ENCODE assay signal across 8 cellular contexts in genomic region chr22:44684506-44685383, GRCh38. TPM values are rescaled to one million over a fixed set of nuclear protein-coding genes. Genes with fewer than 3 reads are reported as not detected.
DNase-seq lines count a peak whose midpoint lies in the region; ATAC-seq and TF ChIP-seq lines count a peak whose summit lies in the region.

No MANE protein-coding gene starts in this region.

- TF ChIP-seq CTCF in progenitor cell of endocrine pancreas (IDR thresholded peaks at IDR 0.05; ENCODE audit: unreplicated experiment) (peak; percentile 98), vagina (IDR thresholded peaks at IDR 0.05) (peak; percentile 75 to 97 (median 78))

- H3K4me3 ChIP-seq in vagina = no peak overlapping the region

- peaks cover 19% of the 10 kb centered on the region for H3K4me1 ChIP-seq in vagina

- DNase-seq in DMS53 treated with DMSO at 0.1 percent for 48 hours (lab: John Stamatoyannopoulos, UW; ENCODE audit: unreplicated experiment) = peak; percentile 82
- peak; percentile 81 for DNase-seq in M059J (ENCODE audit: low read depth)
- peak; percentile 89 for DNase-seq in SKM-1 (lab: John Stamatoyannopoulos, UW; ENCODE audit: unreplicated experiment)
- peak in 41 of 42 donors; percentile 34 to 83 (median 67) for DNase-seq in head of caudate nucleus
- peak; percentile 76 for DNase-seq in progenitor cell of endocrine pancreas (ENCODE audit: low spot score, unreplicated experiment)
- DNase-seq in vagina (ENCODE audit: extremely low spot score in 2 of 2) = no peak

- H3K36me3 ChIP-seq in vagina = no peaks in the 10 kb centered on the region

- H3K36me3 Mint-ChIP-seq in activated naive CD4-positive, alpha-beta T cell treated with anti-CD3 and anti-CD28 coated beads, Interleukin-2, amount 50 U/mL, for 24 hours = no peaks in the 10 kb centered on the region
- H3K36me3 Mint-ChIP-seq in progenitor cell of endocrine pancreas (ENCODE audit: insufficient read depth) = no peaks in the 10 kb centered on the region

- H3K9me3 ChIP-seq in vagina = no peaks in the 10 kb centered on the region

- no peaks in the 10 kb centered on the region for H3K27me3 ChIP-seq in vagina

- no peak for TF ChIP-seq POLR2A in vagina (IDR thresholded peaks at IDR 0.05)

- peak; percentile 49 for ATAC-seq in GM21737 (IDR thresholded peaks at IDR 0.05; ENCODE audit: unreplicated experiment)

- intact Hi-C loops in head of caudate nucleus (cut with DNase I) = no loop called here
- intact Hi-C loops in vagina (cut with DNase I) = no loop called here

- H3K27ac Mint-ChIP-seq in activated naive CD4-positive, alpha-beta T cell treated with anti-CD3 and anti-CD28 coated beads, Interleukin-2, amount 50 U/mL, for 24 hours = no peak overlapping the region
- H3K27ac Mint-ChIP-seq in progenitor cell of endocrine pancreas = peak overlapping the region; percentile 80

- H3K4me1 Mint-ChIP-seq in activated naive CD4-positive, alpha-beta T cell treated with anti-CD3 and anti-CD28 coated beads, Interleukin-2, amount 50 U/mL, for 24 hours = peaks cover 41% of the 10 kb centered on the region
- peaks cover 13% of the 10 kb centered on the region for H3K4me1 Mint-ChIP-seq in progenitor cell of endocrine pancreas (ENCODE audit: low read depth)

- H3K27me3 Mint-ChIP-seq in activated naive CD4-positive, alpha-beta T cell treated with anti-CD3 and anti-CD28 coated beads, Interleukin-2, amount 50 U/mL, for 24 hours = no peaks in the 10 kb centered on the region
- H3K27me3 Mint-ChIP-seq in progenitor cell of endocrine pancreas = no peaks in the 10 kb centered on the region

- peak overlapping the region; percentile 61 for H3K4me3 Mint-ChIP-seq in activated naive CD4-positive, alpha-beta T cell treated with anti-CD3 and anti-CD28 coated beads, Interleukin-2, amount 50 U/mL, for 24 hours
- H3K4me3 Mint-ChIP-seq in progenitor cell of endocrine pancreas (ENCODE audit: low read depth) = no peak overlapping the region

- no peaks in the 10 kb centered on the region for H3K9me3 Mint-ChIP-seq in activated naive CD4-positive, alpha-beta T cell treated with anti-CD3 and anti-CD28 coated beads, Interleukin-2, amount 50 U/mL, for 24 hours
- no peaks in the 10 kb centered on the region for H3K9me3 Mint-ChIP-seq in progenitor cell of endocrine pancreas (ENCODE audit: low read depth)

- H3K27ac ChIP-seq in vagina = peak overlapping the region; percentile 71

RNA-seq across cellular contexts. Expression of gene PRR5, which starts 17.3 kb away (rescaled TPM):
- not detected in 2 replicates for total RNA-seq in M059J (2014; rRNA removed; shearing (Covaris generic))
- total RNA-seq in progenitor cell of endocrine pancreas = 20.5 and 21.3 TPM in 2 replicates
- 36.8 TPM for total RNA-seq in vagina

Comparison
In these comparisons a context has a peak if more than half of its experiments do, and no peak if none do; other contexts are left out.
1. DNase-seq: peak in DMS53 treated with DMSO at 0.1 percent for 48 hours (single experiment), M059J (single experiment), SKM-1 (single experiment), head of caudate nucleus (41 of 42) and progenitor cell of endocrine pancreas (single experiment); none in vagina (0 of 2).
2. RNA of gene PRR5, which starts 17.3 kb away (total RNA-seq): 36.8 TPM in vagina (single experiment) and 20.5 to 21.3 TPM in progenitor cell of endocrine pancreas; not detected in M059J; every median in the first group is over 10 times any median in the second.